In genomic region chr19:37077615-37077928, GRCh38 we compare ENCODE assay signal across 8 cellular contexts. TPM values are rescaled to one million over a fixed set of nuclear protein-coding genes. Genes with fewer than 3 reads are reported as not detected.
DNase-seq lines count a peak whose midpoint lies in the region; ATAC-seq lines count a peak whose summit lies in the region.

No MANE protein-coding gene starts in this region.

- H3K36me3 ChIP-seq in stomach smooth muscle (ENCODE audit: control insufficient read depth in 2 of 2, insufficient read depth in 2 of 2, low read length in 2 of 2) = peaks cover 0 to 3% of the 10 kb centered on the region in 2 donors

- peaks cover 10% of the 10 kb centered on the region for H3K4me1 ChIP-seq in stomach smooth muscle (ENCODE audit: control insufficient read depth, insufficient read depth, low read length)

- H3K27me3 Mint-ChIP-seq in activated naive CD4-positive, alpha-beta T cell treated with anti-CD3 and anti-CD28 coated beads, Interleukin-2, amount 50 U/mL, for 24 hours = no peaks in the 10 kb centered on the region
- no peaks in the 10 kb centered on the region for H3K27me3 Mint-ChIP-seq in activated T-helper 17 cell treated with anti-CD3 and anti-CD28 coated beads, Interleukin-2, amount 50 U/mL, for 72 hours

- peak overlapping the region; percentile 81 for H3K27ac Mint-ChIP-seq in activated naive CD4-positive, alpha-beta T cell treated with anti-CD3 and anti-CD28 coated beads, Interleukin-2, amount 50 U/mL, for 24 hours
- H3K27ac Mint-ChIP-seq in activated T-helper 17 cell treated with anti-CD3 and anti-CD28 coated beads, Interleukin-2, amount 50 U/mL, for 72 hours = peak overlapping the region; percentile 91

- H3K9me3 Mint-ChIP-seq in activated naive CD4-positive, alpha-beta T cell treated with anti-CD3 and anti-CD28 coated beads, Interleukin-2, amount 50 U/mL, for 24 hours = peaks cover 8% of the 10 kb centered on the region
- H3K9me3 Mint-ChIP-seq in activated T-helper 17 cell treated with anti-CD3 and anti-CD28 coated beads, Interleukin-2, amount 50 U/mL, for 72 hours = peaks cover 8% of the 10 kb centered on the region

- H3K27me3 ChIP-seq in stomach smooth muscle (ENCODE audit: control insufficient read depth in 1 of 2, insufficient read depth in 2 of 2, low read length in 2 of 2) = no peaks in the 10 kb centered on the region

- H3K9me3 ChIP-seq in iPS-18c (ENCODE audit: control insufficient read depth, insufficient read depth, low read length) (no peaks in the 10 kb centered on the region), stomach smooth muscle (ENCODE audit: control insufficient read depth in 2 of 2, low read length in 2 of 2) (peaks cover 0 to 6% of the 10 kb centered on the region in 2 donors)

- H3K36me3 Mint-ChIP-seq in activated naive CD4-positive, alpha-beta T cell treated with anti-CD3 and anti-CD28 coated beads, Interleukin-2, amount 50 U/mL, for 24 hours = peaks cover 19% of the 10 kb centered on the region
- H3K36me3 Mint-ChIP-seq in activated T-helper 17 cell treated with anti-CD3 and anti-CD28 coated beads, Interleukin-2, amount 50 U/mL, for 72 hours (ENCODE audit: low read depth) = peaks cover 24% of the 10 kb centered on the region

- peak overlapping the region; percentile 98 for H3K4me3 Mint-ChIP-seq in activated naive CD4-positive, alpha-beta T cell treated with anti-CD3 and anti-CD28 coated beads, Interleukin-2, amount 50 U/mL, for 24 hours
- peak overlapping the region; percentile 91 for H3K4me3 Mint-ChIP-seq in activated T-helper 17 cell treated with anti-CD3 and anti-CD28 coated beads, Interleukin-2, amount 50 U/mL, for 72 hours

- H3K4me3 ChIP-seq in iPS-18c (ENCODE audit: insufficient read depth, low read depth, low read length) (peak overlapping the region; percentile 79), stomach smooth muscle (ENCODE audit: low read length in 2 of 2) (peak overlapping the region; percentile 99)

- peak overlapping the region; percentile 90 for H3K27ac ChIP-seq in stomach smooth muscle (ENCODE audit: low read length)

- no peak for DNase-seq in activated naive CD4-positive, alpha-beta T cell treated with anti-CD3 and anti-CD28 coated beads, Interleukin-2, amount 50 U/mL, for 16 hours
- DNase-seq in NAMALWA (ENCODE audit: low spot score) = no peak
- no peak for DNase-seq in stimulated activated CD4-positive, alpha-beta T cell treated with anti-CD3 and anti-CD28 coated beads, Interleukin-4, amount 100 ng/mL, for 4 hours
- DNase-seq in dermis blood vessel endothelial cell = no peak

- peak overlapping the region; percentile 99 for H3K9ac ChIP-seq in stomach smooth muscle (ENCODE audit: low read length in 2 of 2)

- H3K4me1 Mint-ChIP-seq in activated naive CD4-positive, alpha-beta T cell treated with anti-CD3 and anti-CD28 coated beads, Interleukin-2, amount 50 U/mL, for 24 hours = peaks cover 42% of the 10 kb centered on the region
- peaks cover 10% of the 10 kb centered on the region for H3K4me1 Mint-ChIP-seq in activated T-helper 17 cell treated with anti-CD3 and anti-CD28 coated beads, Interleukin-2, amount 50 U/mL, for 72 hours

- ATAC-seq in activated T-helper 17 cell treated with anti-CD3 and anti-CD28 coated beads, Interleukin-2, amount 50 U/mL, for 72 hours (replicated peaks) = no peak

RNA-seq across cellular contexts. Expression of gene ZNF420, which starts 0.7 kb away (rescaled TPM):
- 1 to 10 TPM; 7.5 to 9.0 TPM for total RNA-seq in activated T-helper 17 cell treated with anti-CD3 and anti-CD28 coated beads, Interleukin-2, amount 50 U/mL, for 72 hours
- total RNA-seq in dermis blood vessel endothelial cell = 9.0 and 9.7 TPM in 2 replicates
